8 cellular contexts compared by ENCODE assay signal in genomic region chr21:42923553-42924432, GRCh38. TPM values are rescaled to one million over a fixed set of nuclear protein-coding genes. Genes with fewer than 3 reads are reported as not detected.
DNase-seq lines count a peak whose midpoint lies in the region; ATAC-seq, FAIRE-seq and TF ChIP-seq lines count a peak whose summit lies in the region.

No MANE protein-coding gene starts in this region.

- H3F3A ChIP-seq in OCI-LY1 (ENCODE audit: insufficient read depth, low read length): no peaks in the 10 kb centered on the region

- H3K4me3 ChIP-seq in OCI-LY1 (ENCODE audit: low read depth, low read length, poor library complexity, severe bottlenecking): peak overlapping the region; percentile 35
- H3K4me3 ChIP-seq in mucosa of rectum (ENCODE audit: low read length in 2 of 2): peak overlapping the region; percentile 48

- H3K9me3 ChIP-seq in OCI-LY1 (ENCODE audit: low read length) (no peaks in the 10 kb centered on the region), mucosa of rectum (ENCODE audit: control insufficient read depth in 2 of 2, low read length in 2 of 2) (no peaks in the 10 kb centered on the region)

- DNase-seq in GM12892 (ENCODE audit: insufficient read length): peak; percentile 72
- peak; percentile 83 for DNase-seq in HuH-7.5 (ENCODE audit: low spot score)
- DNase-seq in activated CD8-positive, alpha-beta memory T cell treated with anti-CD3 and anti-CD28 coated beads, Interleukin-2, amount 50 U/mL, for 4 hours: peak; percentile 53
- peak; percentile 14 for DNase-seq in epithelial cell of prostate (ENCODE audit: low read depth, low spot score)
- peak; percentile 44 for DNase-seq in stimulated activated CD8-positive, alpha-beta memory T cell treated with anti-CD3 and anti-CD28 coated beads, Interleukin-4, amount 100 ng/mL, for 24 hours (ENCODE audit: low read depth)

- peak overlapping the region; percentile 61 for H3K9ac ChIP-seq in OCI-LY1 (ENCODE audit: low read length)
- peak overlapping the region in 1 of 2 donors; percentile 59 for H3K9ac ChIP-seq in mucosa of rectum (ENCODE audit: low read depth in 1 of 2, low read length in 2 of 2)

- peak; percentile 84 for TF ChIP-seq CTCF in OCI-LY1 (IDR thresholded peaks at IDR 0.05; ENCODE audit: low read length)

- no peaks in the 10 kb centered on the region for H4K20me1 ChIP-seq in OCI-LY1 (ENCODE audit: insufficient read depth, low read length)

- no peaks in the 10 kb centered on the region for H3K9me2 ChIP-seq in OCI-LY1 (ENCODE audit: low read depth, low read length)

- TF ChIP-seq POLR2A in GM12892 (IDR thresholded peaks at IDR 0.05; ENCODE audit: low read depth, low read length): no peak; the same call in 1 of the 2 replicates

- H3K4me2 ChIP-seq in OCI-LY1 (ENCODE audit: low read length): peak overlapping the region; percentile 60

- no peaks in the 10 kb centered on the region for H3K36me3 ChIP-seq in OCI-LY1 (ENCODE audit: insufficient read depth, low read length)
- no peaks in the 10 kb centered on the region for H3K36me3 ChIP-seq in mucosa of rectum (ENCODE audit: control insufficient read depth in 2 of 2, insufficient read depth in 2 of 2, low read length in 2 of 2)

- no peak for ATAC-seq in GM18868 (IDR thresholded peaks at IDR 0.05; ENCODE audit: unreplicated experiment)

- no peak overlapping the region for H2AFZ ChIP-seq in OCI-LY1 (ENCODE audit: low read length)

- no peaks in the 10 kb centered on the region for H3K27me3 ChIP-seq in OCI-LY1 (ENCODE audit: insufficient read depth, low read length)
- H3K27me3 ChIP-seq in mucosa of rectum (ENCODE audit: control insufficient read depth in 2 of 2, insufficient read depth in 2 of 2, low read length in 2 of 2): no peaks in the 10 kb centered on the region

- H3K27ac ChIP-seq in OCI-LY1 (ENCODE audit: low read depth, low read length, poor library complexity, severe bottlenecking): peak overlapping the region; percentile 66
- H3K27ac ChIP-seq in epithelial cell of prostate: no peak overlapping the region
- H3K27ac ChIP-seq in mucosa of rectum (ENCODE audit: low read depth in 2 of 2, low read length in 2 of 2): no peak overlapping the region

- H3K4me1 ChIP-seq in OCI-LY1 (ENCODE audit: insufficient read depth, low read length, severe bottlenecking) (peaks cover 18% of the 10 kb centered on the region), mucosa of rectum (ENCODE audit: control insufficient read depth in 2 of 2, insufficient read depth in 2 of 2, low read length in 2 of 2) (peaks cover 6 to 8% of the 10 kb centered on the region in 2 donors)

- peak; percentile 69 for FAIRE-seq in GM12892 (lab: Jason Lieb, UNC)

- no peaks in the 10 kb centered on the region for H3K79me2 ChIP-seq in OCI-LY1 (ENCODE audit: insufficient read depth, low read length)

RNA-seq across cellular contexts. Expression of gene ERVH48-1, which starts 1.6 kb away (rescaled TPM):
- 0.15 TPM for polyA plus RNA-seq in GM12892 (2012; ENCODE audit: missing spikeins)

RNA-seq across cellular contexts. Expression of gene NDUFV3, which starts 30.7 kb away (rescaled TPM):
- 16.2 TPM for polyA plus RNA-seq in GM12892 (2012; ENCODE audit: missing spikeins)

RNA-seq across cellular contexts. Expression of gene WDR4, which starts 44.5 kb away (rescaled TPM):
- polyA plus RNA-seq in GM12892 (2012; ENCODE audit: missing spikeins): 10.4 TPM

RNA-seq across cellular contexts. Expression of gene PKNOX1, which starts 50.6 kb away (rescaled TPM):
- 9.8 TPM for polyA plus RNA-seq in GM12892 (2012; ENCODE audit: missing spikeins)

Comparison
In these comparisons a context has a peak if more than half of its experiments do, and no peak if none do; other contexts are left out.
1. DNase-seq: peak in every context shown above with its lines; median percentile 83 in HuH-7.5; 72 in GM12892; 53 in activated CD8-positive, alpha-beta memory T cell treated with anti-CD3 and anti-CD28 coated beads, Interleukin-2, amount 50 U/mL, for 4 hours; 44 in stimulated activated CD8-positive, alpha-beta memory T cell treated with anti-CD3 and anti-CD28 coated beads, Interleukin-4, amount 100 ng/mL, for 24 hours; 14 in epithelial cell of prostate.